Comparison of ENCODE assay signal across 3 cellular contexts in the genomic region with DNA sequence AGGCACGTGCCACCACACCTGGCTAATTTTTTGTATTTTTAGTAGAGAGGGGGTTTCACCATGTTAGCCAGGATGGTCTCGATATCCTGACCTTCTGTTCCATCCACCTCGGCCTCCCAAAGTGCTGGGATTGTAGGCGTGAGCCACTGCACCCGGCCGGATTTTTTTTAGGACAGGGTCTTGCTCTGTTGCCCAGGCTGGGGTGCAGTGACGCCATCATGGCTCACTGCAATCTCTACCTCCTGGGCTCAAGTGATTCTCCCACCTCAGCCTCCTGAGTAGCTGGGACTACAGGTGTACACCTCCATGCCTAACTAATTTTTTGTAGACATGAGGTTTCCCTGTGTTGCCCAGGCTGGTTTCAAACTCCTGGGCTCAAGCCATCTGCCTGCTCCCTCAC. TPM values are rescaled to one million over a fixed set of nuclear protein-coding genes. Genes with fewer than 3 reads are reported as not detected.
"Had no signal": no experiment of that assay in that cellular context is flagged by ENCODE, and none has a peak within 500 bp of the region (broad histone marks: within the 10 kb centered on the region; RNA-seq: fewer than 3 reads in every experiment).

No MANE protein-coding gene starts in this region.

RNA-seq across cellular contexts. Expression of a gene that starts 10.6 kb away (rescaled TPM):
- total RNA-seq: neural crest cell, pulmonary artery endothelial cell, temporal lobe had no signal
